ENCODE assay signal across 24 cellular contexts in the genomic region with DNA sequence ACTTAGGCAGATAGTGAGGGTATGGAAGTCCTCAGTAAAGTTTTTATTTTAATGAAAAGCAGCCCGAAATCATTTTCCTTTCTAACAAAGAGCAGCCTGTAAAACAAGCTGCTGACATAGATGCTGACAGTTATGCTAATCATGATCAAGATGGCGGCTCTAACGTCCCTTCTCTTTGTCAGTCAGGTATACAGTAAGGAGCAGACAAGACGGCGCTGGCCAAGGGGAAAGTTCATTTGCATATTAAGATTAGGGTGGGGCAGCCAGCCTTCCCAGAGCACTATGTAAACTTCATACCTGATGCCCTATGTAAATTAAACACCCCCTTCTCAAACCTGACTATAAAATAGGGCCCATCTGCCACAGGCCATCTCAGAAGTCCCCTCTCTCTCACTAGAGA.
DNase-seq lines count a peak whose midpoint lies in the region; ATAC-seq and TF ChIP-seq lines count a peak whose summit lies in the region.
"Had no signal": no experiment of that assay in that cellular context is flagged by ENCODE, and none has a peak within 500 bp of the region (broad histone marks: within the 10 kb centered on the region; RNA-seq: fewer than 3 reads in every experiment).

No MANE protein-coding gene starts in this region.

- no peak overlapping the region for H3K4me3 Mint-ChIP-seq in activated naive CD4-positive, alpha-beta T cell treated with anti-CD3 and anti-CD28 coated beads for 36 hours
- H3K4me3 Mint-ChIP-seq: B cell; CD8-positive, alpha-beta T cell; T-cell had no signal

- H4K20me1 ChIP-seq in OCI-LY3 (ENCODE audit: insufficient read depth, low read length), result no peaks in the 10 kb centered on the region

- 73 to 75% methylated on average over 5 of the region's 5 CpGs for WGBS in testis, 2 donors

- H3K27ac ChIP-seq in OCI-LY3 (ENCODE audit: low read length), result peak overlapping the region; percentile 56; the same call in 1 of the 2 replicates
- no peak overlapping the region for H3K27ac ChIP-seq in testis
- no peak overlapping the region for H3K27ac ChIP-seq in ascending aorta
- H3K27ac ChIP-seq: 22Rv1, C4-2B had no signal

- H3K36me3 Mint-ChIP-seq in activated naive CD4-positive, alpha-beta T cell treated with anti-CD3 and anti-CD28 coated beads for 36 hours (ENCODE audit: low read depth), result no peaks in the 10 kb centered on the region
- H3K36me3 Mint-ChIP-seq: CD8-positive, alpha-beta T cell; T-cell had no signal

- no peaks in the 10 kb centered on the region for H3K27me3 Mint-ChIP-seq in activated naive CD4-positive, alpha-beta T cell treated with anti-CD3 and anti-CD28 coated beads for 36 hours (ENCODE audit: low read depth)
- H3K27me3 Mint-ChIP-seq: B cell, T-cell had no signal

- H3K9ac ChIP-seq in OCI-LY3 (ENCODE audit: low read length), result no peak overlapping the region

- peak overlapping the region; percentile 60; the same call in 1 of the 2 replicates for H2AFZ ChIP-seq in OCI-LY3 (ENCODE audit: low read depth, low read length)

- peak; percentile 11 for ATAC-seq in GM18868 (IDR thresholded peaks at IDR 0.05; ENCODE audit: unreplicated experiment)
- ATAC-seq: CD8-positive, alpha-beta T cell; PC-3; T-cell had no signal

- H3K79me2 ChIP-seq in OCI-LY3 (ENCODE audit: low read length), result no peaks in the 10 kb centered on the region

- TF ChIP-seq POLR2A in testis (IDR thresholded peaks at IDR 0.05), result no peak

- peaks cover 2% of the 10 kb centered on the region for H3K9me3 Mint-ChIP-seq in activated naive CD4-positive, alpha-beta T cell treated with anti-CD3 and anti-CD28 coated beads for 36 hours

- intact Hi-C loops in testis (cut with DNase I; ENCODE audit: low total_unique reads) (no loop called here), ascending aorta (cut with DNase I) (no loop called here)
- intact Hi-C loops in activated naive CD4-positive, alpha-beta T cell treated with anti-CD3 and anti-CD28 coated beads for 36 hours (cut with micrococcal nuclease), result no loop called here

- no peaks in the 10 kb centered on the region for H3K4me1 Mint-ChIP-seq in activated naive CD4-positive, alpha-beta T cell treated with anti-CD3 and anti-CD28 coated beads for 36 hours (ENCODE audit: low read depth)
- H3K4me1 Mint-ChIP-seq: B cell, T-cell had no signal

- DNase-seq in DMS 273 (lab: John Stamatoyannopoulos, UW; ENCODE audit: unreplicated experiment), result peak; percentile 4
- DNase-seq in DMS 273 treated with DMSO at 0.1 percent for 48 hours (lab: John Stamatoyannopoulos, UW), result no peak
- DNase-seq in testis, result peak; percentile 12
- no peak for DNase-seq in activated naive CD4-positive, alpha-beta T cell treated with anti-CD3 and anti-CD28 coated beads for 36 hours
- DNase-seq in ascending aorta (ENCODE audit: low spot score in 2 of 2), result no peak
- DNase-seq: Caco-2; CD8-positive, alpha-beta T cell; DMS79 treated with DMSO at 0.1 percent for 48 hours; H7; IMR-90; KG1; NCI-H1048; NCI-H1417; NCI-H1694; NCI-H2029 treated with DMSO at 0.1 percent for 48 hours; NCI-H2227 treated with DMSO at 0.1 percent for 48 hours; NCI-H774; PC-3; T-cell had no signal

- H3K27ac Mint-ChIP-seq in activated naive CD4-positive, alpha-beta T cell treated with anti-CD3 and anti-CD28 coated beads for 36 hours, result no peak overlapping the region
- H3K27ac Mint-ChIP-seq: B cell; CD8-positive, alpha-beta T cell; T-cell had no signal

- H3K27me3 ChIP-seq in OCI-LY3 (ENCODE audit: low read depth, low read length), result no peaks in the 10 kb centered on the region
- H3K27me3 ChIP-seq in testis, result no peaks in the 10 kb centered on the region
- H3K27me3 ChIP-seq in ascending aorta, result no peaks in the 10 kb centered on the region

- no peak overlapping the region for H3K4me3 ChIP-seq in OCI-LY3 (ENCODE audit: low read length)
- no peak overlapping the region for H3K4me3 ChIP-seq in testis
- H3K4me3 ChIP-seq in ascending aorta, result no peak overlapping the region

- H3K4me1 ChIP-seq in OCI-LY3 (ENCODE audit: low read length) (peaks cover 26% of the 10 kb centered on the region), testis (no peaks in the 10 kb centered on the region), ascending aorta (no peaks in the 10 kb centered on the region)
- H3K4me1 ChIP-seq: Caco-2 had no signal

- no peaks in the 10 kb centered on the region for H3K9me3 ChIP-seq in OCI-LY3 (ENCODE audit: insufficient read depth, low read length)
- H3K9me3 ChIP-seq in testis, result no peaks in the 10 kb centered on the region
- no peaks in the 10 kb centered on the region for H3K9me3 ChIP-seq in ascending aorta
- H3K9me3 ChIP-seq: Caco-2 had no signal

- peak overlapping the region; percentile 71 for H3K4me2 ChIP-seq in OCI-LY3 (ENCODE audit: low read length)

- TF ChIP-seq CTCF in OCI-LY3 (IDR thresholded peaks at IDR 0.05; ENCODE audit: low read depth, low read length) (no peak), testis (IDR thresholded peaks at IDR 0.05) (no peak), ascending aorta (IDR thresholded peaks at IDR 0.05) (no peak)

- CTCF ChIA-PET in activated naive CD4-positive, alpha-beta T cell treated with anti-CD3 and anti-CD28 coated beads for 36 hours (lab: Charles Lee), result no interaction called here

- H3K36me3 ChIP-seq in OCI-LY3 (replicated peaks; ENCODE audit: low read depth, low read length), result no peaks in the 10 kb centered on the region
- no peaks in the 10 kb centered on the region for H3K36me3 ChIP-seq in testis (ENCODE audit: low read depth, missing control alignments)
- H3K36me3 ChIP-seq in ascending aorta, result no peaks in the 10 kb centered on the region

Comparison
In these comparisons a context has a peak if more than half of its experiments do, and no peak if none do; other contexts are left out.
1. DNase-seq: peak in DMS 273 (single experiment) and testis (single experiment); none in DMS 273 treated with DMSO at 0.1 percent for 48 hours (single experiment), activated naive CD4-positive, alpha-beta T cell treated with anti-CD3 and anti-CD28 coated beads for 36 hours (single experiment) and ascending aorta (0 of 2).